In genomic region chr4:129094347-129094746, GRCh38 we compare ENCODE assay signal across 11 cellular contexts. TPM values are rescaled to one million over a fixed set of nuclear protein-coding genes. Genes with fewer than 3 reads are reported as not detected.
DNase-seq lines count a peak whose midpoint lies in the region; ATAC-seq and TF ChIP-seq lines count a peak whose summit lies in the region.
"Had no signal": no experiment of that assay in that cellular context is flagged by ENCODE, and none has a peak within 500 bp of the region (broad histone marks: within the 10 kb centered on the region; RNA-seq: fewer than 3 reads in every experiment).

No MANE protein-coding gene starts in this region.

- H3K36me3 ChIP-seq in cardiac muscle cell (no peaks in the 10 kb centered on the region), RWPE2 (ENCODE audit: low read depth) (no peaks in the 10 kb centered on the region), tibial artery (no peaks in the 10 kb centered on the region)

- H3K4me1 ChIP-seq in cardiac muscle cell (ENCODE audit: low read depth) (peaks cover 8% of the 10 kb centered on the region), RWPE2 (ENCODE audit: insufficient read depth, poor library complexity, severe bottlenecking) (peaks cover 17% of the 10 kb centered on the region), foreskin keratinocyte (peaks cover 16% of the 10 kb centered on the region), tibial artery (peaks cover 0 to 28% (median 7%) of the 10 kb centered on the region in 4 donors)

- no peak for ATAC-seq in RWPE2 (ENCODE audit: low read depth)
- ATAC-seq in foreskin keratinocyte = no peak
- ATAC-seq in stimulated activated naive B cell treated with anti-CD40 and anti-IgM and Interleukin-4, amounts not matched to agents 10 μg/mL and 1 μg/mL and 100 μg/mL, for 72 hours (replicated peaks) = no peak
- ATAC-seq in HG03378 (IDR thresholded peaks at IDR 0.05; ENCODE audit: unreplicated experiment) = no peak

- H3K4me1 Mint-ChIP-seq in stimulated activated naive B cell treated with anti-CD40 and anti-IgM and Interleukin-4, amounts not matched to agents 10 μg/mL and 1 μg/mL and 100 μg/mL, for 72 hours = peaks cover 7 to 13% of the 10 kb centered on the region in 2 donors

- TF ChIP-seq CTCF in cardiac muscle cell (IDR thresholded peaks at IDR 0.05; ENCODE audit: low read depth, low read length) (no peak), RWPE2 (IDR thresholded peaks at IDR 0.05; ENCODE audit: poor library complexity, severe bottlenecking) (no peak), foreskin keratinocyte (conservative IDR thresholded peaks at IDR 0.05) (no peak), tibial artery (IDR thresholded peaks at IDR 0.05) (no peak)

- H3K4me3 ChIP-seq in cardiac muscle cell (peak overlapping the region; percentile 62), RWPE2 (ENCODE audit: severe bottlenecking) (no peak overlapping the region), tibial artery (peak overlapping the region; percentile 79 to 83)

- intact Hi-C loops in cardiac septum (cut with DNase I) = loop anchor here (5.0 kb wide), 2 partner anchors 232 to 282 kb away; no protein-coding TSS in a partner anchor
- intact Hi-C loops in tibial artery (cut with DNase I; ENCODE audit: low total_unique reads) = no loop called here

- H3K9me3 Mint-ChIP-seq in stimulated activated naive B cell treated with anti-CD40 and anti-IgM and Interleukin-4, amounts not matched to agents 10 μg/mL and 1 μg/mL and 100 μg/mL, for 72 hours = no peaks in the 10 kb centered on the region

- H3K27me3 ChIP-seq in cardiac muscle cell (no peaks in the 10 kb centered on the region), RWPE2 (ENCODE audit: insufficient read depth, poor library complexity, severe bottlenecking) (no peaks in the 10 kb centered on the region), foreskin keratinocyte (no peaks in the 10 kb centered on the region), tibial artery (no peaks in the 10 kb centered on the region)

- H3K36me3 Mint-ChIP-seq in stimulated activated naive B cell treated with anti-CD40 and anti-IgM and Interleukin-4, amounts not matched to agents 10 μg/mL and 1 μg/mL and 100 μg/mL, for 72 hours = no peaks in the 10 kb centered on the region

- H3K27ac ChIP-seq in cardiac muscle cell (no peak overlapping the region), RWPE2 (ENCODE audit: poor library complexity, severe bottlenecking) (peak overlapping the region; percentile 74), foreskin keratinocyte (peak overlapping the region; percentile 34), tibial artery (peak overlapping the region; percentile 86 to 95)

- no peaks in the 10 kb centered on the region for H3K27me3 Mint-ChIP-seq in stimulated activated naive B cell treated with anti-CD40 and anti-IgM and Interleukin-4, amounts not matched to agents 10 μg/mL and 1 μg/mL and 100 μg/mL, for 72 hours

- DNase-seq in cardiac muscle cell (ENCODE audit: low read depth in 1 of 2, low spot score in 1 of 2) (no peak), cardiac septum (ENCODE audit: low spot score) (no peak), RWPE2 (ENCODE audit: low spot score) (no peak), foreskin keratinocyte (no peak), tibial artery (no peak), NCI-H187 treated with DMSO at 0.1 percent for 48 hours (lab: John Stamatoyannopoulos, UW) (no peak)
- DNase-seq in stimulated activated naive B cell treated with anti-CD40 and anti-IgM and Interleukin-4, amounts not matched to agents 10 μg/mL and 1 μg/mL and 100 μg/mL, for 72 hours = no peak
- DNase-seq: DMS79 treated with DMSO at 0.1 percent for 48 hours, NCI-H1417 treated with DMSO at 0.1 percent for 48 hours, SW 1271 had no signal

- no peak overlapping the region for H3K27ac Mint-ChIP-seq in stimulated activated naive B cell treated with anti-CD40 and anti-IgM and Interleukin-4, amounts not matched to agents 10 μg/mL and 1 μg/mL and 100 μg/mL, for 72 hours

- no peak overlapping the region for H3K4me3 Mint-ChIP-seq in stimulated activated naive B cell treated with anti-CD40 and anti-IgM and Interleukin-4, amounts not matched to agents 10 μg/mL and 1 μg/mL and 100 μg/mL, for 72 hours

- H3K9me3 ChIP-seq in cardiac muscle cell (ENCODE audit: low read depth) (no peaks in the 10 kb centered on the region), RWPE2 (ENCODE audit: severe bottlenecking) (no peaks in the 10 kb centered on the region), tibial artery (no peaks in the 10 kb centered on the region)

RNA-seq across cellular contexts. Expression of gene SCLT1, which starts 1.0 kb away (rescaled TPM):
- 3.5 and 13.9 TPM in 2 replicates for total RNA-seq in cardiac muscle cell
- polyA plus RNA-seq in cardiac muscle cell = 5.7 and 14.9 TPM in 2 replicates
- total RNA-seq in cardiac septum = 9.6 TPM
- 12.1 and 14.2 TPM in 2 replicates for total RNA-seq in foreskin keratinocyte
- 4.8 and 6.9 TPM in 2 replicates for polyA plus RNA-seq in foreskin keratinocyte

RNA-seq across cellular contexts. Expression of gene C4orf33, which starts 1.6 kb away (rescaled TPM):
- total RNA-seq in cardiac muscle cell (3.7 and 6.1 TPM in 2 replicates), cardiac septum (5.7 TPM), foreskin keratinocyte (12.4 and 13.2 TPM in 2 replicates)
- polyA plus RNA-seq in cardiac muscle cell (6.4 and 7.5 TPM in 2 replicates), foreskin keratinocyte (8.7 and 9.7 TPM in 2 replicates)
